In genomic region chr10:71220689-71221540, GRCh38 we compare ENCODE assay signal across 21 cellular contexts. TPM values are rescaled to one million over a fixed set of nuclear protein-coding genes. Genes with fewer than 3 reads are reported as not detected.
DNase-seq lines count a peak whose midpoint lies in the region; ATAC-seq and TF ChIP-seq lines count a peak whose summit lies in the region.
"Had no signal": no experiment of that assay in that cellular context is flagged by ENCODE, and none has a peak within 500 bp of the region (broad histone marks: within the 10 kb centered on the region; RNA-seq: fewer than 3 reads in every experiment).

No MANE protein-coding gene starts in this region.

- H3K36me3 ChIP-seq in cardiac muscle cell (no peaks in the 10 kb centered on the region), testis (ENCODE audit: low read depth, missing control alignments) (no peaks in the 10 kb centered on the region), gastroesophageal sphincter (no peaks in the 10 kb centered on the region)
- H3K36me3 ChIP-seq: vagina had no signal

- H3K27ac ChIP-seq in cardiac muscle cell (peak overlapping the region; percentile 86), testis (no peak overlapping the region), gastroesophageal sphincter (no peak overlapping the region)
- H3K27ac ChIP-seq: C4-2B, KMS-11, vagina had no signal

- TF ChIP-seq EP300 in gastroesophageal sphincter (IDR thresholded peaks at IDR 0.05), result no peak

- peak overlapping the region in 3 of 5 experiments; percentile 34 to 73 (median 39) for H3K27ac Mint-ChIP-seq in brain
- H3K27ac Mint-ChIP-seq: activated CD4-positive, alpha-beta T cell treated with anti-CD3 and anti-CD28 coated beads, Interleukin-2, amount 10 ng/mL, durations not matched to agents 24 days and 14 days had no signal

- H3K4me3 Mint-ChIP-seq in brain, result peak overlapping the region in 2 of 5 experiments; percentile 45 to 69
- H3K4me3 Mint-ChIP-seq: activated CD4-positive, alpha-beta T cell treated with anti-CD3 and anti-CD28 coated beads, Interleukin-2, amount 10 ng/mL, durations not matched to agents 24 days and 14 days; central memory CD8-positive, alpha-beta T cell; naive thymus-derived CD8-positive, alpha-beta T cell had no signal

- H3K4me3 ChIP-seq in cardiac muscle cell, result no peak overlapping the region
- H3K4me3 ChIP-seq in testis, result no peak overlapping the region
- H3K4me3 ChIP-seq in gastroesophageal sphincter, result no peak overlapping the region
- H3K4me3 ChIP-seq: vagina had no signal

- no peak for ATAC-seq in Right ventricle myocardium inferior
- no peak for ATAC-seq in gastroesophageal sphincter
- no peak for ATAC-seq in HG02970 (IDR thresholded peaks at IDR 0.05; ENCODE audit: low FRiP score, unreplicated experiment)
- ATAC-seq: naive thymus-derived CD8-positive, alpha-beta T cell had no signal

- H3K27me3 ChIP-seq in cardiac muscle cell (no peaks in the 10 kb centered on the region), testis (no peaks in the 10 kb centered on the region), gastroesophageal sphincter (no peaks in the 10 kb centered on the region)
- H3K27me3 ChIP-seq: vagina had no signal

- TF ChIP-seq POLR2A in testis (IDR thresholded peaks at IDR 0.05), result no peak
- no peak for TF ChIP-seq POLR2A in gastroesophageal sphincter (IDR thresholded peaks at IDR 0.05)

- H3K4me1 Mint-ChIP-seq in brain, result peaks cover 72% of the 10 kb centered on the region

- H3K9me3 Mint-ChIP-seq in brain, result no peaks in the 10 kb centered on the region
- H3K9me3 Mint-ChIP-seq: activated CD4-positive, alpha-beta T cell treated with anti-CD3 and anti-CD28 coated beads, Interleukin-2, amount 10 ng/mL, durations not matched to agents 24 days and 14 days; central memory CD8-positive, alpha-beta T cell had no signal

- peaks cover 68% of the 10 kb centered on the region for H3K4me1 ChIP-seq in cardiac muscle cell (ENCODE audit: low read depth)
- H3K4me1 ChIP-seq in testis, result peaks cover 21% of the 10 kb centered on the region
- H3K4me1 ChIP-seq in gastroesophageal sphincter, result peaks cover 0 to 21% (median 4%) of the 10 kb centered on the region in 3 donors

- H3K9me3 ChIP-seq in cardiac muscle cell (ENCODE audit: low read depth) (no peaks in the 10 kb centered on the region), testis (no peaks in the 10 kb centered on the region), gastroesophageal sphincter (no peaks in the 10 kb centered on the region)
- H3K9me3 ChIP-seq: vagina had no signal

- H3K27me3 Mint-ChIP-seq in brain, result peaks cover 27% of the 10 kb centered on the region

- H3K36me3 Mint-ChIP-seq in brain, result peaks cover 4% of the 10 kb centered on the region
- H3K36me3 Mint-ChIP-seq: naive thymus-derived CD8-positive, alpha-beta T cell had no signal

- WGBS in testis, 2 donors, result 67 to 84% methylated on average over 6 to 12 of the region's 12 CpGs
- 84 to 100% methylated on average over 1 to 6 of the region's 12 CpGs for WGBS in gastroesophageal sphincter (ENCODE audit: low coverage in 1 of 2), 2 donors

- DNase-seq in cardiac muscle cell (ENCODE audit: low read depth in 1 of 2, low spot score in 1 of 2) (no peak), Right ventricle myocardium inferior (ENCODE audit: missing footprints) (no peak), mesenteric fat pad (ENCODE audit: low spot score) (peak; percentile 69), testis (peak; percentile 7), NCI-H146 treated with DMSO at 0.1 percent for 48 hours (lab: John Stamatoyannopoulos, UW; ENCODE audit: unreplicated experiment) (no peak)
- DNase-seq: activated CD4-positive, alpha-beta T cell treated with anti-CD3 and anti-CD28 coated beads, Interleukin-2, amount 10 ng/mL, durations not matched to agents 24 days and 14 days; activated effector memory CD4-positive, alpha-beta T cell treated with anti-CD3 and anti-CD28 coated beads, Interleukin-2, amount 50 U/mL, for 16 hours; effector CD4-positive, alpha-beta T cell; glutamatergic neuron; naive thymus-derived CD8-positive, alpha-beta T cell; NCI-H1048; NCI-H524 treated with DMSO at 0.1 percent for 48 hours; small intestine; stimulated activated CD4-positive, alpha-beta T cell treated with anti-CD3 and anti-CD28 coated beads, Interleukin-4, amount 100 ng/mL, for 24 hours had no signal

- TF ChIP-seq CTCF in cardiac muscle cell (IDR thresholded peaks at IDR 0.05; ENCODE audit: low read depth, low read length) (no peak), brain (conservative IDR thresholded peaks at IDR 0.05) (no peak), testis (IDR thresholded peaks at IDR 0.05) (no peak), gastroesophageal sphincter (IDR thresholded peaks at IDR 0.05) (no peak)

- intact Hi-C loops in Right ventricle myocardium inferior (cut with DNase I), result no loop called here
- intact Hi-C loops in testis (cut with DNase I; ENCODE audit: low total_unique reads), result no loop called here

RNA-seq across cellular contexts. Expression of gene UNC5B, which starts 8.5 kb away (rescaled TPM):
- 112 and 172 TPM in 2 replicates for total RNA-seq in cardiac muscle cell
- 73.3 and 98.3 TPM in 2 replicates for polyA plus RNA-seq in cardiac muscle cell
- 13.1 TPM for total RNA-seq in Right ventricle myocardium inferior
- polyA plus RNA-seq in brain (ENCODE audit: insufficient read depth, low read depth, low replicate concordance), result 31.8 TPM
- total RNA-seq in mesenteric fat pad, result 5.3 TPM
- 10 to 100 TPM; 24.4 to 44.4 TPM for total RNA-seq in testis
- 14.8 TPM for polyA plus RNA-seq in testis (ENCODE audit: insufficient read depth, low read depth, low replicate concordance)
- 1 to 10 TPM; 2.2 to 3.7 (median 3.2) TPM for total RNA-seq in gastroesophageal sphincter
- total RNA-seq: naive thymus-derived CD8-positive, alpha-beta T cell had no signal

Comparison
In these comparisons a context has a peak if more than half of its experiments do, and no peak if none do; other contexts are left out.
1. DNase-seq: peak in mesenteric fat pad (single experiment) and testis (single experiment); none in cardiac muscle cell (0 of 2), Right ventricle myocardium inferior (single experiment) and NCI-H146 treated with DMSO at 0.1 percent for 48 hours (single experiment).